In genomic region chr5:114325552-114325951, GRCh38 we compare ENCODE assay signal across 21 cellular contexts. TPM values are rescaled to one million over a fixed set of nuclear protein-coding genes. Genes with fewer than 3 reads are reported as not detected.
DNase-seq lines count a peak whose midpoint lies in the region; ATAC-seq and TF ChIP-seq lines count a peak whose summit lies in the region.
"Had no signal": no experiment of that assay in that cellular context is flagged by ENCODE, and none has a peak within 500 bp of the region (broad histone marks: within the 10 kb centered on the region; RNA-seq: fewer than 3 reads in every experiment).

No MANE protein-coding gene starts in this region.

- H3K4me1 Mint-ChIP-seq in CD4-positive, alpha-beta T cell (ENCODE audit: low read depth): no peaks in the 10 kb centered on the region
- H3K4me1 Mint-ChIP-seq in activated CD4-positive, alpha-beta T cell treated with anti-CD3 and anti-CD28 coated beads for 36 hours: no peaks in the 10 kb centered on the region
- H3K4me1 Mint-ChIP-seq: central memory CD8-positive, alpha-beta T cell had no signal

- H3K27ac ChIP-seq in CD4-positive, alpha-beta T cell (ENCODE audit: low read depth, low read length): no peak overlapping the region
- H3K27ac ChIP-seq: BLaER1, PC-9, psoas muscle, transverse colon had no signal

- no peaks in the 10 kb centered on the region for H3K36me3 Mint-ChIP-seq in CD4-positive, alpha-beta T cell (ENCODE audit: low read depth)
- H3K36me3 Mint-ChIP-seq in activated CD4-positive, alpha-beta T cell treated with anti-CD3 and anti-CD28 coated beads for 36 hours (ENCODE audit: low read depth): no peaks in the 10 kb centered on the region
- H3K36me3 Mint-ChIP-seq: natural killer cell treated with Interleukin-12 subunit alpha and Interleukin-12 subunit beta and Interleukin-15 and Interleukin-18, amount 100 ng/mL, for 72 hours had no signal

- no peak overlapping the region for H3K4me3 Mint-ChIP-seq in CD4-positive, alpha-beta T cell
- H3K4me3 Mint-ChIP-seq in activated CD4-positive, alpha-beta T cell treated with anti-CD3 and anti-CD28 coated beads for 36 hours: no peak overlapping the region
- H3K4me3 Mint-ChIP-seq: central memory CD8-positive, alpha-beta T cell; natural killer cell treated with Interleukin-12 subunit alpha and Interleukin-12 subunit beta and Interleukin-15 and Interleukin-18, amount 100 ng/mL, for 72 hours had no signal

- CTCF ChIA-PET in CD4-positive, alpha-beta T cell (lab: Charles Lee): no interaction called here
- CTCF ChIA-PET in activated CD4-positive, alpha-beta T cell treated with anti-CD3 and anti-CD28 coated beads for 36 hours (lab: Charles Lee): no interaction called here

- ATAC-seq in HG02852 (IDR thresholded peaks at IDR 0.05; ENCODE audit: unreplicated experiment): peak; percentile 43
- no peak for ATAC-seq in CD4-positive, alpha-beta T cell (ENCODE audit: poor library complexity)
- ATAC-seq in activated CD4-positive, alpha-beta T cell treated with anti-CD3 and anti-CD28 coated beads for 36 hours: no peak
- no peak for ATAC-seq in HG03175 (IDR thresholded peaks at IDR 0.05; ENCODE audit: unreplicated experiment)
- ATAC-seq: natural killer cell treated with Interleukin-12 subunit alpha and Interleukin-12 subunit beta and Interleukin-15 and Interleukin-18, amount 100 ng/mL, for 72 hours had no signal

- intact Hi-C loops in CD4-positive, alpha-beta T cell (cut with DNase I, micrococcal nuclease): no loop called here
- intact Hi-C loops in activated CD4-positive, alpha-beta T cell treated with anti-CD3 and anti-CD28 coated beads for 36 hours (cut with DNase I, micrococcal nuclease): no loop called here

- H3K9me3 Mint-ChIP-seq in CD4-positive, alpha-beta T cell: no peaks in the 10 kb centered on the region
- peaks cover 2% of the 10 kb centered on the region for H3K9me3 Mint-ChIP-seq in activated CD4-positive, alpha-beta T cell treated with anti-CD3 and anti-CD28 coated beads for 36 hours (ENCODE audit: low read depth)

- in situ Hi-C loops in astrocyte of the spinal cord (cut with HindIII; ENCODE audit: low sequenced_read_pairs): no loop called here

- H3K36me3 ChIP-seq in kidney epithelial cell (ENCODE audit: control insufficient read depth, insufficient read depth, low read length): no peaks in the 10 kb centered on the region
- H3K36me3 ChIP-seq: BLaER1, transverse colon had no signal

- POLR2A ChIA-PET in CD4-positive, alpha-beta T cell (lab: Charles Lee): no interaction called here
- POLR2A ChIA-PET in activated CD4-positive, alpha-beta T cell treated with anti-CD3 and anti-CD28 coated beads for 36 hours (lab: Charles Lee): no interaction called here

- DNase-seq in EL (peak; percentile 65), astrocyte of the spinal cord (ENCODE audit: low read depth, low spot score) (peak; percentile 18), kidney epithelial cell (ENCODE audit: low read depth) (peak; percentile 14)
- no peak for DNase-seq in activated CD4-positive, alpha-beta T cell treated with anti-CD3 and anti-CD28 coated beads, Interleukin-2, amount 50 U/mL, for 4 hours
- no peak for DNase-seq in CD4-positive, alpha-beta T cell
- DNase-seq in activated CD4-positive, alpha-beta T cell treated with anti-CD3 and anti-CD28 coated beads for 36 hours: no peak
- DNase-seq: activated CD4-positive, CD25-positive, alpha-beta regulatory T cell treated with anti-CD3 and anti-CD28 coated beads, Interleukin-2, amount 50 U/mL, for 72 hours; activated CD8-positive, alpha-beta memory T cell treated with anti-CD3 and anti-CD28 coated beads, Interleukin-2, amount 50 U/mL, for 4 hours; activated naive CD4-positive, alpha-beta T cell treated with anti-CD3 and anti-CD28 coated beads, Interleukin-2, amount 50 U/mL, for 16 hours; glutamatergic neuron; left cardiac atrium; NCI-H1105; PC-9; psoas muscle; SW 1271; transverse colon had no signal

- H3K27me3 ChIP-seq in kidney epithelial cell (ENCODE audit: control insufficient read depth, insufficient read depth, low read length): no peaks in the 10 kb centered on the region
- H3K27me3 ChIP-seq in CD4-positive, alpha-beta T cell (ENCODE audit: control insufficient read depth, insufficient read depth, low read length): no peaks in the 10 kb centered on the region
- H3K27me3 ChIP-seq: BLaER1, transverse colon had no signal

- H3K4me3 ChIP-seq in astrocyte of the spinal cord (ENCODE audit: low read depth, low read length) (no peak overlapping the region), kidney epithelial cell (ENCODE audit: low read depth, low read length) (no peak overlapping the region)
- H3K4me3 ChIP-seq: BLaER1, PC-9, psoas muscle, transverse colon had no signal

- no peak overlapping the region for H3K27ac Mint-ChIP-seq in CD4-positive, alpha-beta T cell
- no peak overlapping the region for H3K27ac Mint-ChIP-seq in activated CD4-positive, alpha-beta T cell treated with anti-CD3 and anti-CD28 coated beads for 36 hours
- H3K27ac Mint-ChIP-seq: natural killer cell treated with Interleukin-12 subunit alpha and Interleukin-12 subunit beta and Interleukin-15 and Interleukin-18, amount 100 ng/mL, for 72 hours had no signal

- H3K27me3 Mint-ChIP-seq in CD4-positive, alpha-beta T cell: no peaks in the 10 kb centered on the region
- H3K27me3 Mint-ChIP-seq in activated CD4-positive, alpha-beta T cell treated with anti-CD3 and anti-CD28 coated beads for 36 hours: no peaks in the 10 kb centered on the region
- H3K27me3 Mint-ChIP-seq: central memory CD8-positive, alpha-beta T cell; natural killer cell treated with Interleukin-12 subunit alpha and Interleukin-12 subunit beta and Interleukin-15 and Interleukin-18, amount 100 ng/mL, for 72 hours had no signal

- H3K9me3 ChIP-seq in CD4-positive, alpha-beta T cell (ENCODE audit: control insufficient read depth, low read length): no peaks in the 10 kb centered on the region
- H3K9me3 ChIP-seq: BLaER1, psoas muscle, transverse colon had no signal

- TF ChIP-seq CTCF in astrocyte of the spinal cord (IDR thresholded peaks at IDR 0.05; ENCODE audit: low read depth, low read length) (no peak), kidney epithelial cell (IDR thresholded peaks at IDR 0.05; ENCODE audit: insufficient read depth, low read length, poor library complexity, severe bottlenecking) (no peak)
- TF ChIP-seq CTCF in CD4-positive, alpha-beta T cell (IDR thresholded peaks at IDR 0.05): no peak

RNA-seq across cellular contexts. Expression of gene KCNN2, which starts 36.3 kb away (rescaled TPM):
- 0.88 and 1.7 TPM in 2 replicates for total RNA-seq in kidney epithelial cell
- not detected for total RNA-seq in CD4-positive, alpha-beta T cell
- not detected for total RNA-seq in activated CD4-positive, alpha-beta T cell treated with anti-CD3 and anti-CD28 coated beads for 36 hours
- total RNA-seq: natural killer cell treated with Interleukin-12 subunit alpha and Interleukin-12 subunit beta and Interleukin-15 and Interleukin-18, amount 100 ng/mL, for 72 hours; PC-9 had no signal

Comparison
In these comparisons a context has a peak if more than half of its experiments do, and no peak if none do; other contexts are left out.
1. DNase-seq: peak in EL (single experiment), astrocyte of the spinal cord (single experiment) and kidney epithelial cell (single experiment); none in activated CD4-positive, alpha-beta T cell treated with anti-CD3 and anti-CD28 coated beads, Interleukin-2, amount 50 U/mL, for 4 hours (0 of 2), CD4-positive, alpha-beta T cell (0 of 10) and activated CD4-positive, alpha-beta T cell treated with anti-CD3 and anti-CD28 coated beads for 36 hours (single experiment).